Comparison of ENCODE assay signal across 8 cellular contexts in the genomic region with DNA sequence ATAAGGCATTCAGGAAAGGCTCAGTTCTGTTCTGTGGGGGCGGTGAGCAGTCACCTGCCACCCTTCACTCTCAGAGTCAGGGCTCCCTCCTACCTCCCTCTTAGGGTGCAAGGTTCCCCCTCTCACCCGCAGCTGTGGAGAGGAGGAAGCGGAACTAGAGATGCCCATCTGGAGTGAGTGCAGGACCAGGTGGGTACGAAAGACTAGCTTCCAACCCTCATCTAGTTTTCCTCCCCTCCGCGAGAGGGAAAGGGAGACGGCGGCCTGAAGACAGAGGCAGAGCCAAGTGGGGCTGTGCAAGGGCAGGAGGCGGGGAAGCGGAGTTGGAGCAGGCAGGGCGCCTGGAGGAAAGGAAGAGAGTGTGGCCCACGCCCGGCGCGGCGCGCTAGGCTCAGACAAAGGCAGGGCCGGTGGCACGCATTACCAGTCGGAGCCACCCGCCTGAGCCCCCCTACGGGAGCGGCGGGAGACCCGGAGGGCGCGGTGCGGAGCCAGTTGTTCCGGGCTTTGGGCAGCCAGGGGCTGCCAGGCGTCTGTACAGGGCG. TPM values are rescaled to one million over a fixed set of nuclear protein-coding genes. Genes with fewer than 3 reads are reported as not detected.
A peak's percentile ranks its signal among the peaks of the same experiment; 100 is the strongest.
DNase-seq lines count a peak whose midpoint lies in the region; TF ChIP-seq lines count a peak whose summit lies in the region.

No MANE protein-coding gene starts in this region.

- H2AK5ac ChIP-seq in trophoblast cell (ENCODE audit: low read length): no peak overlapping the region

- no peak overlapping the region for H2BK5ac ChIP-seq in trophoblast cell (ENCODE audit: low read depth, low read length, poor library complexity)

- no peak for DNase-seq in GM12864 (ENCODE audit: low read depth)
- DNase-seq in H7: no peak
- peak; percentile 61 to 69 (median 68) for DNase-seq in Peyer's patch
- no peak for DNase-seq in trophoblast cell
- DNase-seq in stimulated activated CD4-positive, alpha-beta T cell treated with anti-CD3 and anti-CD28 coated beads, Interleukin-15, amount 100 ng/mL, for 24 hours: no peak
- DNase-seq in NCI-H1436 treated with DMSO at 0.1 percent for 48 hours (lab: John Stamatoyannopoulos, UW): no peak
- DNase-seq in effector CD8-positive, alpha-beta T cell (lab: John Stamatoyannopoulos, UW): no peak

- H3K27ac ChIP-seq in Peyer's patch (peak overlapping the region; percentile 80 to 95 (median 91)), esophagus (ENCODE audit: low read depth in 2 of 2, low read length in 1 of 2) (peak overlapping the region; percentile 71 to 72), trophoblast cell (ENCODE audit: low read depth, low read length) (no peak overlapping the region)

- WGBS in esophagus, 2 donors: 7 to 18% methylated on average over 15 to 31 of the region's 31 CpGs
- WGBS in trophoblast cell (ENCODE audit: extremely low coverage, insufficient coverage, insufficient read length): no CpG with 5 or more reads among the region's 31 CpGs

- H4K8ac ChIP-seq in trophoblast cell (ENCODE audit: low read depth, low read length): peak overlapping the region; percentile 3

- H3K27me3 ChIP-seq in H7 (ENCODE audit: control insufficient read depth, insufficient read depth, low read length) (peaks cover 13% of the 10 kb centered on the region), Peyer's patch (no peaks in the 10 kb centered on the region), esophagus (ENCODE audit: control insufficient read depth in 1 of 2, insufficient read depth in 2 of 2, low read length in 2 of 2) (no peaks in the 10 kb centered on the region), trophoblast cell (ENCODE audit: insufficient read depth, low read length) (no peaks in the 10 kb centered on the region)

- H3K23ac ChIP-seq in trophoblast cell (ENCODE audit: low read length): no peak overlapping the region

- peak overlapping the region; percentile 95 for H3K4me2 ChIP-seq in trophoblast cell (ENCODE audit: low read length)

- H3K4me1 ChIP-seq in Peyer's patch (peaks cover 3 to 24% (median 10%) of the 10 kb centered on the region in 4 donors), esophagus (ENCODE audit: control insufficient read depth in 2 of 2, insufficient read depth in 2 of 2, low read length in 1 of 2) (peaks cover 3 to 31% of the 10 kb centered on the region in 2 donors), trophoblast cell (ENCODE audit: control insufficient read depth in 1 of 2, insufficient read depth in 2 of 2, low read length in 2 of 2) (peaks cover 0 to 17% of the 10 kb centered on the region in 2 experiments)

- no peak overlapping the region for H3K9ac ChIP-seq in trophoblast cell (ENCODE audit: low read length)

- no peak overlapping the region for H4K91ac ChIP-seq in trophoblast cell (ENCODE audit: low read depth, low read length)

- H2AFZ ChIP-seq in trophoblast cell (ENCODE audit: insufficient read depth, low read length, poor library complexity): peak overlapping the region; percentile 17

- H3K79me1 ChIP-seq in trophoblast cell (ENCODE audit: low read length): peaks cover 9% of the 10 kb centered on the region

- H2BK120ac ChIP-seq in trophoblast cell (ENCODE audit: insufficient read depth, low read length, poor library complexity): no peak overlapping the region

- no peak for TF ChIP-seq CTCF in GM12864 (IDR thresholded peaks at IDR 0.05; ENCODE audit: low read depth, low read length, missing control alignments)
- TF ChIP-seq CTCF in Peyer's patch (IDR thresholded peaks at IDR 0.05): no peak

- H3K18ac ChIP-seq in trophoblast cell (ENCODE audit: low read length): no peak overlapping the region

- no peak overlapping the region for H4K12ac ChIP-seq in trophoblast cell (ENCODE audit: low read depth, low read length)

- H3K79me2 ChIP-seq in trophoblast cell (ENCODE audit: control insufficient read depth, insufficient read depth, low read length, poor library complexity): no peaks in the 10 kb centered on the region

- no peak overlapping the region for H2BK12ac ChIP-seq in trophoblast cell (ENCODE audit: low read length)

- H3K9me3 ChIP-seq in Peyer's patch (no peaks in the 10 kb centered on the region), esophagus (ENCODE audit: control insufficient read depth in 2 of 2, insufficient read depth in 1 of 2, low read depth in 1 of 2, low read length in 1 of 2) (no peaks in the 10 kb centered on the region), trophoblast cell (ENCODE audit: insufficient read depth, low read depth, low read length) (peaks cover 2% of the 10 kb centered on the region)

- no peak overlapping the region for H3K4ac ChIP-seq in trophoblast cell (ENCODE audit: low read depth, low read length)

- H3K4me3 ChIP-seq in GM12864 (ENCODE audit: low read depth, low read length): peak overlapping the region; percentile 76
- H3K4me3 ChIP-seq in H7 (ENCODE audit: insufficient read depth, low read depth, low read length): peak overlapping the region; percentile 77
- H3K4me3 ChIP-seq in Peyer's patch: peak overlapping the region; percentile 71 to 92 (median 74)
- peak overlapping the region; percentile 49 to 59 for H3K4me3 ChIP-seq in esophagus (ENCODE audit: low read depth in 1 of 2, low read length in 2 of 2)
- H3K4me3 ChIP-seq in trophoblast cell (ENCODE audit: low read depth, low read length): peak overlapping the region; percentile 4

- H3K14ac ChIP-seq in trophoblast cell (ENCODE audit: low read length): no peak overlapping the region

- H3K36me3 ChIP-seq in H7 (replicated peaks; ENCODE audit: control insufficient read depth, insufficient read depth, low read length): peaks cover 10% of the 10 kb centered on the region
- no peaks in the 10 kb centered on the region for H3K36me3 ChIP-seq in Peyer's patch
- peaks cover 0 to 3% of the 10 kb centered on the region in 2 donors for H3K36me3 ChIP-seq in esophagus (ENCODE audit: control insufficient read depth in 2 of 2, insufficient read depth in 2 of 2, low read length in 1 of 2)
- H3K36me3 ChIP-seq in trophoblast cell (ENCODE audit: control insufficient read depth in 1 of 2, insufficient read depth in 2 of 2, low read length in 2 of 2): peaks cover 23% of the 10 kb centered on the region in 2 experiments

- no peak for TF ChIP-seq POLR2A in Peyer's patch (IDR thresholded peaks at IDR 0.05)

RNA-seq across cellular contexts. Expression of a gene that starts 7.3 kb away (rescaled TPM):
- total RNA-seq in H7 (2014; rRNA removed; shearing (Covaris generic)): 11.4 and 12.1 TPM in 2 replicates
- total RNA-seq in Peyer's patch: 1 to 10 TPM in 2 of 4 donors, under 1 TPM in 1, not detected in 1; 0.70 to 2.2 (median 1.9) TPM
- polyA plus RNA-seq in esophagus: 1 to 10 TPM; 2.0 to 4.9 TPM
- 1.7 and 1.9 TPM in 2 replicates for polyA plus RNA-seq in trophoblast cell (2013)

RNA-seq across cellular contexts. Expression of a gene that starts 19.5 kb away (rescaled TPM):
- 165 and 216 TPM in 2 replicates for total RNA-seq in H7 (2014; rRNA removed; shearing (Covaris generic))
- 10 to 100 TPM; 14.2 to 77.6 (median 23.1) TPM for total RNA-seq in Peyer's patch
- 10 to 100 TPM; 18.2 to 24.7 TPM for polyA plus RNA-seq in esophagus
- polyA plus RNA-seq in trophoblast cell (2013): 206 and 211 TPM in 2 replicates

RNA-seq across cellular contexts. Expression of a gene that starts 27.4 kb away (rescaled TPM):
- total RNA-seq in H7 (2014; rRNA removed; shearing (Covaris generic)): 62.4 and 66.8 TPM in 2 replicates
- 100 to 1,000 TPM in 1 of 4 donors, 10 to 100 TPM in 3; 36.2 to 140 (median 40.7) TPM for total RNA-seq in Peyer's patch
- polyA plus RNA-seq in esophagus: 10 to 100 TPM; 10.4 to 19.8 TPM
- polyA plus RNA-seq in trophoblast cell (2013): 15.2 and 16.0 TPM in 2 replicates

RNA-seq across cellular contexts. Expression of a gene that starts 43.5 kb away (rescaled TPM):
- 71.9 and 97.3 TPM in 2 replicates for total RNA-seq in H7 (2014; rRNA removed; shearing (Covaris generic))
- 100 to 1,000 TPM in 1 of 4 donors, 10 to 100 TPM in 3; 17.4 to 137 (median 23.3) TPM for total RNA-seq in Peyer's patch
- polyA plus RNA-seq in esophagus: 100 to 1,000 TPM in 1 of 2 donors, 10 to 100 TPM in 1; 65.4 to 102 TPM
- polyA plus RNA-seq in trophoblast cell (2013): 220 and 227 TPM in 2 replicates

RNA-seq across cellular contexts. Expression of a gene that starts 44.6 kb away (rescaled TPM):
- 3.2 and 3.7 TPM in 2 replicates for total RNA-seq in H7 (2014; rRNA removed; shearing (Covaris generic))
- total RNA-seq in Peyer's patch: 10 to 100 TPM in 1 of 4 donors, 1 to 10 TPM in 3; 1.7 to 22.2 (median 7.8) TPM
- 10 to 100 TPM; 18.1 to 33.5 TPM for polyA plus RNA-seq in esophagus
- 0.47 and 0.49 TPM in 2 replicates for polyA plus RNA-seq in trophoblast cell (2013)

Comparison
In these comparisons a context has a peak if more than half of its experiments do, and no peak if none do; other contexts are left out.
1. DNase-seq: peak in Peyer's patch (3 of 3); none in GM12864 (single experiment), H7 (single experiment), trophoblast cell (0 of 2), stimulated activated CD4-positive, alpha-beta T cell treated with anti-CD3 and anti-CD28 coated beads, Interleukin-15, amount 100 ng/mL, for 24 hours (single experiment), NCI-H1436 treated with DMSO at 0.1 percent for 48 hours (single experiment) and effector CD8-positive, alpha-beta T cell (single experiment).
2. H3K4me3 ChIP-seq: peak in every context shown above with its lines; median percentile 77 in H7; 76 in GM12864; 74 in Peyer's patch; 54 in esophagus; 4 in trophoblast cell.